16 cellular contexts compared by ENCODE assay signal in the genomic region with DNA sequence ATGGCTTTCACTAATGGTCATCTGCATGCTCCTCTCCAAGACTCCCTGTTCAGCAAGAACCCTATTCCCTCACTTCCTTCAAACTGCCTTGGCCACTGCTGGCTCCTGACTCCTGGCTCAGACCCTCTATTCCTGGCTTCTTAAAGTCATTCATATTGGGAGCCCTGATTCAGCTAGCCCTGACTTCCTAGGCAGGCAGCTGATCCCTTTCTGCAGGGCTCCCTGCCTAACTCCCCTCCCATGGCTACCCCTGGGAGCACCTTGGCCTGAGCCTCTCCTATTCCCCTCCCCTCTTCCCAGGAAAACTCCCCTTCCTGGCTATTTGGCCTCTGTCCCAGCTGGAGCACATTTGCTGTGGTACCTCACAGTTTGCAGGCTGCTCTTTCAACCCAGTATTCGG.
"Had no signal": no experiment of that assay in that cellular context is flagged by ENCODE, and none has a peak within 500 bp of the region (broad histone marks: within the 10 kb centered on the region; RNA-seq: fewer than 3 reads in every experiment).

No MANE protein-coding gene starts in this region.

- H3K27ac Mint-ChIP-seq: activated naive CD8-positive, alpha-beta T cell treated with anti-CD3 and anti-CD28 coated beads, Interleukin-2, amount 10 ng/mL, durations not matched to agents 7 days and 5 days; immature natural killer cell; neural progenitor cell; T-cell had no signal

- H3K36me3 ChIP-seq: esophagus squamous epithelium, lower lobe of right lung, neural progenitor cell, ovary, sigmoid colon, spleen had no signal

- H3K9me3 ChIP-seq: esophagus squamous epithelium, lower lobe of right lung, ovary, sigmoid colon, spleen had no signal

- H3K4me3 Mint-ChIP-seq: activated naive CD8-positive, alpha-beta T cell treated with anti-CD3 and anti-CD28 coated beads, Interleukin-2, amount 10 ng/mL, durations not matched to agents 7 days and 5 days; immature natural killer cell; neural progenitor cell; T-cell had no signal

- H3K36me3 Mint-ChIP-seq: activated naive CD8-positive, alpha-beta T cell treated with anti-CD3 and anti-CD28 coated beads, Interleukin-2, amount 10 ng/mL, durations not matched to agents 7 days and 5 days; immature natural killer cell; naive B cell; neural progenitor cell; T-cell had no signal

- ATAC-seq: lower lobe of right lung, T-cell had no signal

- H3K9me3 Mint-ChIP-seq: activated naive CD8-positive, alpha-beta T cell treated with anti-CD3 and anti-CD28 coated beads, Interleukin-2, amount 10 ng/mL, durations not matched to agents 7 days and 5 days; naive B cell; neural progenitor cell; T-cell had no signal

- DNase-seq: activated CD4-positive, CD25-positive, alpha-beta regulatory T cell treated with anti-CD3 and anti-CD28 coated beads, Interleukin-2, amount 50 U/mL, for 72 hours; activated naive CD4-positive, alpha-beta T cell; activated naive CD8-positive, alpha-beta T cell treated with anti-CD3 and anti-CD28 coated beads, Interleukin-2, amount 10 ng/mL, durations not matched to agents 7 days and 5 days; activated T-cell treated with anti-CD3 and anti-CD28 coated beads for 4 hours; esophagus squamous epithelium; immature natural killer cell; left cardiac atrium; lower lobe of right lung; naive B cell; ovary; sigmoid colon; spleen; stimulated activated CD4-positive, alpha-beta T cell treated with anti-CD3 and anti-CD28 coated beads, Interleukin-1b, Interleukin-23, amount 100 ng/mL, for 48 hours; T-cell; T1000 had no signal

- H3K4me1 ChIP-seq: lower lobe of right lung, sigmoid colon, spleen had no signal

- H3K27me3 ChIP-seq: esophagus squamous epithelium, neural progenitor cell, ovary, sigmoid colon, spleen had no signal

- H3K27ac ChIP-seq: esophagus squamous epithelium, lower lobe of right lung, neural progenitor cell, ovary, sigmoid colon, spleen had no signal

- H3K4me1 Mint-ChIP-seq: activated naive CD8-positive, alpha-beta T cell treated with anti-CD3 and anti-CD28 coated beads, Interleukin-2, amount 10 ng/mL, durations not matched to agents 7 days and 5 days; immature natural killer cell; T-cell had no signal

- H3K4me3 ChIP-seq: esophagus squamous epithelium, lower lobe of right lung, neural progenitor cell, ovary, sigmoid colon, spleen had no signal
